In the genomic region with DNA sequence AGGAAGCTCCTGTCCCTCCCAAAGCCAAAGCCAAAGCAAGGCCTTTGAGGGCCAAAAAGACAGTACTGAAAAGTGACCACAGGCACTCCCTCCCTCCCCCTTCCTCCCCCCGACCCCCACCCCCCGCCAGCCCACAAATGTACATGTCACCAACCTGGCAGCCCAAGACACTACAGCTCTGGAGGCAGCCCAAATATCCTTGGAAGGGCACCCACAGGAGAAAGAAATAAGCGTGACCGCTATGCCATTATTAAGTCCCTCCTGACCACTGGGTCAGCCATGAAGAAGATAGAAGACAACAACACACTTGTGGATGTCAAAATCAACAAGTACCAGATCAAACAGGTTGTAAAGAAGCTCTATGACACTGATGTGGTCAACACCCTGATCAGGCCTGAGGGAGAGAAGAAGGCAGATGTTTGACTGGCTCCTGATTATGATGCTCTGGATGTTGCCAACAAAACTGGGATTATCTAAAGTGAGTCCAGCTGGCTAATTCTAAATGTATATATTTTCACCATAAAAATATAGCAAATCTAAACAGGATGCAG, we compare ENCODE assay signal across 21 cellular contexts.
"Had no signal": no experiment of that assay in that cellular context is flagged by ENCODE, and none has a peak within 500 bp of the region (broad histone marks: within the 10 kb centered on the region; RNA-seq: fewer than 3 reads in every experiment).

No MANE protein-coding gene starts in this region.

- H3K9me3 ChIP-seq: mucosa of descending colon, pancreas, right lobe of liver, spleen, testis, tibial nerve had no signal

- H3K4me3 ChIP-seq: mucosa of descending colon, neural progenitor cell, pancreas, right lobe of liver, spleen, testis, tibial nerve had no signal

- H3K4me2 ChIP-seq: neural progenitor cell had no signal

- H3K36me3 ChIP-seq: neural progenitor cell, pancreas, right lobe of liver, tibial nerve had no signal

- H3K4me3 Mint-ChIP-seq: natural killer cell; neural progenitor cell; stimulated activated naive B cell treated with anti-CD40 and anti-IgM and Interleukin-4, amounts not matched to agents 10 μg/mL and 1 μg/mL and 100 μg/mL, for 72 hours; stimulated activated naive CD8-positive, alpha-beta T cell treated with anti-CD3 and anti-CD28 coated beads, Interleukin-15, amount 100 ng/mL, for 72 hours had no signal

- H3K27me3 Mint-ChIP-seq: progenitor cell of endocrine pancreas; stimulated activated naive B cell treated with anti-CD40 and anti-IgM and Interleukin-4, amounts not matched to agents 10 μg/mL and 1 μg/mL and 100 μg/mL, for 72 hours; stimulated activated naive CD8-positive, alpha-beta T cell treated with anti-CD3 and anti-CD28 coated beads, Interleukin-15, amount 100 ng/mL, for 72 hours had no signal

- ATAC-seq: esophagus mucosa; mucosa of descending colon; natural killer cell; pancreas; right lobe of liver; stimulated activated naive B cell treated with anti-CD40 and anti-IgM and Interleukin-4, amounts not matched to agents 10 μg/mL and 1 μg/mL and 100 μg/mL, for 72 hours; stimulated activated naive CD8-positive, alpha-beta T cell treated with anti-CD3 and anti-CD28 coated beads, Interleukin-15, amount 100 ng/mL, for 72 hours had no signal

- H3K4me1 ChIP-seq: neural progenitor cell had no signal

- H3K9me3 Mint-ChIP-seq: natural killer cell; neural progenitor cell; stimulated activated naive B cell treated with anti-CD40 and anti-IgM and Interleukin-4, amounts not matched to agents 10 μg/mL and 1 μg/mL and 100 μg/mL, for 72 hours; stimulated activated naive CD8-positive, alpha-beta T cell treated with anti-CD3 and anti-CD28 coated beads, Interleukin-15, amount 100 ng/mL, for 72 hours had no signal

- H3K4me1 Mint-ChIP-seq: natural killer cell; neural progenitor cell; stimulated activated naive CD8-positive, alpha-beta T cell treated with anti-CD3 and anti-CD28 coated beads, Interleukin-15, amount 100 ng/mL, for 72 hours had no signal

- H3K27me3 ChIP-seq: neural progenitor cell, pancreas, right lobe of liver, spleen, testis, tibial nerve had no signal

- H3K27ac Mint-ChIP-seq: natural killer cell; neural progenitor cell; progenitor cell of endocrine pancreas; stimulated activated naive B cell treated with anti-CD40 and anti-IgM and Interleukin-4, amounts not matched to agents 10 μg/mL and 1 μg/mL and 100 μg/mL, for 72 hours; stimulated activated naive CD8-positive, alpha-beta T cell treated with anti-CD3 and anti-CD28 coated beads, Interleukin-15, amount 100 ng/mL, for 72 hours had no signal

- H3K9ac ChIP-seq: neural progenitor cell had no signal

- DNase-seq: central memory CD4-positive, alpha-beta T cell; effector memory CD4-positive, alpha-beta T cell; kidney; left cardiac atrium; mammary epithelial cell; mucosa of descending colon; natural killer cell; occipital lobe; pancreas; right lobe of liver; spleen; stimulated activated CD4-positive, alpha-beta T cell treated with anti-CD3 and anti-CD28 coated beads, Interleukin-15, amount 100 ng/mL, for 24 hours; stimulated activated CD4-positive, alpha-beta T cell treated with anti-CD3 and anti-CD28 coated beads, Interleukin-1b, Interleukin-23, amount 100 ng/mL, for 48 hours; stimulated activated CD4-positive, alpha-beta T cell treated with anti-CD3 and anti-CD28 coated beads, Interleukin-4, amount 100 ng/mL, for 24 hours; stimulated activated naive B cell treated with anti-CD40 and anti-IgM and Interleukin-4, amounts not matched to agents 10 μg/mL and 1 μg/mL and 100 μg/mL, for 72 hours; stimulated activated naive CD8-positive, alpha-beta T cell treated with anti-CD3 and anti-CD28 coated beads, Interleukin-15, amount 100 ng/mL, for 72 hours; testis had no signal

- H3K36me3 Mint-ChIP-seq: natural killer cell had no signal

- H2AFZ ChIP-seq: neural progenitor cell had no signal

- H3K27ac ChIP-seq: neural progenitor cell, pancreas, right lobe of liver, spleen, testis, tibial nerve had no signal
